In the genomic region with DNA sequence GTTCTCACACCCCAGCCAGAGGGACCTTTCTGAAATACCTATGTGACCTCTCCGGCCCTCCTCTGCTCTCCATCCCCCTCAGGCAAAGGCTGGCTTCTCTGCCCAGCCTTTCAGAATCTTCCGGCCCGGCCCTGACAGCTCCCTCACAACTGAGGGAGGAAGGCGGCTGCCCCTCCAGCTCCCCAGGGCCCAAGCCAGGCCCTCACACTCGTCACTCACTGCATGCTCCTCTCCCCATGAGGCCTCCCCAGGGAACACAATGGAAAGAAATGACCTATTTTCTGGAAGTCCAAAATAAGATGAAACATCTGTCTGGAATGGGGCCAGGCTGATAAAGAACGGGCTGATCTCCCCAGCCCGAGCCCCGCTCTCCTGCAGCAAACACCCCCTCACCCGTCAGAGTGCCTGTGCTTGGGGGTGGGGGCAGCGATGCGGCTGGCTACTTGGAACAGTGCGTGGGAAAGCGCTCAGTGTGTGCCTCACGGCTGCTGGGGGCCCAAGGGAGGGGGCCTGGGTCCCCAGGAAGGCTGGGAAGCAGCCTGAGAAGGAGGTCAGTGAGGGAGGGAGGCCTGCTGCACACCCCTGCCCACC, we compare ENCODE assay signal across 10 cellular contexts. TPM values are rescaled to one million over a fixed set of nuclear protein-coding genes. Genes with fewer than 3 reads are reported as not detected.
DNase-seq lines count a peak whose midpoint lies in the region; ATAC-seq and TF ChIP-seq lines count a peak whose summit lies in the region.
"Had no signal": no experiment of that assay in that cellular context is flagged by ENCODE, and none has a peak within 500 bp of the region (broad histone marks: within the 10 kb centered on the region; RNA-seq: fewer than 3 reads in every experiment).

No MANE protein-coding gene starts in this region.

- H3K9ac ChIP-seq in subcutaneous abdominal adipose tissue (ENCODE audit: low read length in 5 of 5), result no peak overlapping the region

- peak overlapping the region; percentile 13 for H3K4me3 ChIP-seq in HFF-Myc (replicated peaks; ENCODE audit: low read depth, low read length)
- peak overlapping the region; percentile 22 for H3K4me3 ChIP-seq in lower lobe of right lung
- peak overlapping the region in 3 of 5 donors; percentile 11 to 28 (median 18) for H3K4me3 ChIP-seq in subcutaneous abdominal adipose tissue (ENCODE audit: low read depth in 1 of 5, low read length in 5 of 5)

- H3K36me3 Mint-ChIP-seq in activated CD4-positive, alpha-beta T cell treated with anti-CD3 and anti-CD28 coated beads, Interleukin-2, amount 10 ng/mL, durations not matched to agents 24 days and 14 days (ENCODE audit: low read depth), result no peaks in the 10 kb centered on the region

- H3K4me1 Mint-ChIP-seq in activated CD4-positive, alpha-beta T cell treated with anti-CD3 and anti-CD28 coated beads, Interleukin-2, amount 10 ng/mL, durations not matched to agents 24 days and 14 days, result peaks cover 23% of the 10 kb centered on the region

- H3K9me3 Mint-ChIP-seq in activated CD4-positive, alpha-beta T cell treated with anti-CD3 and anti-CD28 coated beads, Interleukin-2, amount 10 ng/mL, durations not matched to agents 24 days and 14 days, result no peaks in the 10 kb centered on the region

- H3K27me3 ChIP-seq in lower lobe of right lung (ENCODE audit: low read depth) (no peaks in the 10 kb centered on the region), subcutaneous abdominal adipose tissue (ENCODE audit: control insufficient read depth in 5 of 5, insufficient read depth in 4 of 5, low read length in 5 of 5) (peaks cover 0 to 16% (median 3%) of the 10 kb centered on the region in 5 donors)

- H3K27me3 Mint-ChIP-seq in activated CD4-positive, alpha-beta T cell treated with anti-CD3 and anti-CD28 coated beads, Interleukin-2, amount 10 ng/mL, durations not matched to agents 24 days and 14 days, result no peaks in the 10 kb centered on the region

- H3K36me3 ChIP-seq in lower lobe of right lung, result no peaks in the 10 kb centered on the region
- H3K36me3 ChIP-seq in subcutaneous abdominal adipose tissue (ENCODE audit: control insufficient read depth in 5 of 5, insufficient read depth in 5 of 5, low read length in 5 of 5), result peaks cover 0 to 5% (median 4%) of the 10 kb centered on the region in 5 donors

- peak overlapping the region; percentile 69 for H3K27ac ChIP-seq in lower lobe of right lung
- H3K27ac ChIP-seq in subcutaneous abdominal adipose tissue (ENCODE audit: low read depth, low read length), result peak overlapping the region; percentile 78

- intact Hi-C loops in lower lobe of right lung (cut with DNase I), result no loop called here
- intact Hi-C loops in activated CD4-positive, alpha-beta T cell treated with anti-CD3 and anti-CD28 coated beads, Interleukin-2, amount 10 ng/mL, durations not matched to agents 24 days and 14 days (cut with micrococcal nuclease), result no loop called here

- no peak for TF ChIP-seq CTCF in HFF-Myc (IDR thresholded peaks at IDR 0.05; ENCODE audit: low read depth, low read length, missing control alignments)
- no peak for TF ChIP-seq CTCF in lower lobe of right lung (IDR thresholded peaks at IDR 0.05)

- no peaks in the 10 kb centered on the region for H3K9me3 ChIP-seq in lower lobe of right lung
- no peaks in the 10 kb centered on the region for H3K9me3 ChIP-seq in subcutaneous abdominal adipose tissue (ENCODE audit: control insufficient read depth in 5 of 5, low read length in 5 of 5)

- DNase-seq in HFF-Myc (ENCODE audit: extremely low read depth, low read depth) (no peak), dedifferentiated amniotic fluid mesenchymal stem cell (ENCODE audit: extremely low spot score) (peak; percentile 51), lower lobe of right lung (no peak), NCI-H1436 (lab: John Stamatoyannopoulos, UW) (no peak)
- no peak for DNase-seq in activated CD4-positive, alpha-beta T cell treated with anti-CD3 and anti-CD28 coated beads, Interleukin-2, amount 10 ng/mL, durations not matched to agents 24 days and 14 days
- no peak for DNase-seq in stimulated activated naive CD8-positive, alpha-beta T cell treated with anti-CD3 and anti-CD28 coated beads, Interleukin-15, Interleukin-2, amounts not matched to agents 100 U/mL and 50 U/mL, for 24 hours
- DNase-seq in stimulated activated CD4-positive, alpha-beta T cell treated with anti-CD3 and anti-CD28 coated beads, Interleukin-4, amount 100 ng/mL, for 4 hours, result no peak

- peaks cover 62% of the 10 kb centered on the region for H3K4me1 ChIP-seq in lower lobe of right lung
- peaks cover 27 to 87% (median 79%) of the 10 kb centered on the region in 5 donors for H3K4me1 ChIP-seq in subcutaneous abdominal adipose tissue (ENCODE audit: control insufficient read depth in 5 of 5, insufficient read depth in 5 of 5, low read length in 5 of 5)

- ATAC-seq in lower lobe of right lung, result peak; percentile 36 to 38
- ATAC-seq in stimulated activated naive CD8-positive, alpha-beta T cell treated with anti-CD3 and anti-CD28 coated beads, Interleukin-15, Interleukin-2, amounts not matched to agents 100 U/mL and 50 U/mL, for 24 hours, result no peak

- H3K27ac Mint-ChIP-seq in activated CD4-positive, alpha-beta T cell treated with anti-CD3 and anti-CD28 coated beads, Interleukin-2, amount 10 ng/mL, durations not matched to agents 24 days and 14 days, result no peak overlapping the region

- H3K4me3 Mint-ChIP-seq in activated CD4-positive, alpha-beta T cell treated with anti-CD3 and anti-CD28 coated beads, Interleukin-2, amount 10 ng/mL, durations not matched to agents 24 days and 14 days, result no peak overlapping the region

RNA-seq across cellular contexts. Expression of a gene that starts 11.3 kb away (rescaled TPM):
- 89.3 TPM for total RNA-seq in lower lobe of right lung
- 0.62 and 1.5 TPM in 2 replicates for total RNA-seq in activated CD4-positive, alpha-beta T cell treated with anti-CD3 and anti-CD28 coated beads, Interleukin-2, amount 10 ng/mL, durations not matched to agents 24 days and 14 days

RNA-seq across cellular contexts. Expression of a gene that starts 22.3 kb away (rescaled TPM):
- total RNA-seq in lower lobe of right lung, result not detected
- total RNA-seq in activated CD4-positive, alpha-beta T cell treated with anti-CD3 and anti-CD28 coated beads, Interleukin-2, amount 10 ng/mL, durations not matched to agents 24 days and 14 days, result not detected in 2 replicates
- total RNA-seq: activated CD8-positive, alpha-beta memory T cell treated with anti-CD3 and anti-CD28 coated beads for 36 hours; frontal cortex had no signal

RNA-seq across cellular contexts. Expression of a gene that starts 45.6 kb away (rescaled TPM):
- not detected for total RNA-seq in lower lobe of right lung
- not detected in 2 replicates for total RNA-seq in activated CD4-positive, alpha-beta T cell treated with anti-CD3 and anti-CD28 coated beads, Interleukin-2, amount 10 ng/mL, durations not matched to agents 24 days and 14 days
- total RNA-seq: activated CD8-positive, alpha-beta memory T cell treated with anti-CD3 and anti-CD28 coated beads for 36 hours had no signal

RNA-seq across cellular contexts. Expression of a gene that starts 58.0 kb away (rescaled TPM):
- total RNA-seq in lower lobe of right lung, result 78.2 TPM
- total RNA-seq in activated CD4-positive, alpha-beta T cell treated with anti-CD3 and anti-CD28 coated beads, Interleukin-2, amount 10 ng/mL, durations not matched to agents 24 days and 14 days, result 0.14 TPM in 1 of 2 replicates, not detected in the other
- total RNA-seq: activated CD8-positive, alpha-beta memory T cell treated with anti-CD3 and anti-CD28 coated beads for 36 hours had no signal

Comparison
In these comparisons a context has a peak if more than half of its experiments do, and no peak if none do; other contexts are left out.
1. RNA of a gene that starts 11.3 kb away (total RNA-seq): 89.3 TPM in lower lobe of right lung (single experiment); 0.62 to 1.5 TPM in activated CD4-positive, alpha-beta T cell treated with anti-CD3 and anti-CD28 coated beads, Interleukin-2, amount 10 ng/mL, durations not matched to agents 24 days and 14 days; every median in the first group is over 10 times any median in the second.
2. Peak in every context shown above with its lines, with median percentiles within 50 percentile points of each other: H3K4me3 ChIP-seq.